2 cellular contexts compared by ENCODE assay signal in the genomic region with DNA sequence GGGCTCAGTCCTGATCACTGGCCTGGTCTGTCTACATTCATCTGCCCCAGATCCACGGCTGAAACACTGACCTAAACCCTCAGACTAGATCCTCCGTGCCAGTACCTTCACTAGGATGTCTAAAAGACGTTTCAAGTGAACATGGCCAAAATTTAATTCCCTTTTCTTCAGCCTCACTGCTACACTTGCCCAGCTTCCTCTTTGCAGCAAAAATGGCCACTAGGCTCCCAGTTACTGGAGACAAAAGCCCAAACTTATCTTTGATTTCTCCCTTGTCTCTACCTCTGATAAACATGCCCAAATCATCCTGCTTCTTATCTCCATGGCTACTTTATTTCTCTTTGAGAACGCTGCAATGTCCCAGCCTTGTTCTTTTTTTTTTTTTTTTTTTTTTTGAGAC.
TF ChIP-seq lines count a peak whose summit lies in the region.

No MANE protein-coding gene starts in this region.

TF ChIP-seq in GM12891, 5 proteins besides CTCF, POLR2A, EP300 and RAD21:
- TF ChIP-seq POU2F2 (IDR thresholded peaks at IDR 0.05; ENCODE audit: low read depth, low read length), result no peak
- TF ChIP-seq TAF1 (IDR thresholded peaks at IDR 0.05; ENCODE audit: low read depth, low read length), result no peak
- peak; percentile 42 for TF ChIP-seq SPI1 (IDR thresholded peaks at IDR 0.05; ENCODE audit: low read depth, low read length)
TF ChIP-seq in GM12891: peak in this region for 1.

TF ChIP-seq in H1, 55 proteins besides CTCF, POLR2A, EP300 and RAD21:
- TF ChIP-seq SRF (IDR thresholded peaks at IDR 0.05; ENCODE audit: low read depth, low read length), result no peak
- TF ChIP-seq CBX8 (IDR thresholded peaks at IDR 0.05; ENCODE audit: borderline replicate concordance, low read depth, low read length), result no peak
- TF ChIP-seq EZH2 (IDR thresholded peaks at IDR 0.05; ENCODE audit: low read depth, low read length, severe bottlenecking), result no peak
- TF ChIP-seq TCF12 (IDR thresholded peaks at IDR 0.05; ENCODE audit: low read depth, low read length), result no peak
- no peak for TF ChIP-seq JUN (IDR thresholded peaks at IDR 0.05; ENCODE audit: low read depth, low read length)
- TF ChIP-seq TEAD4 (IDR thresholded peaks at IDR 0.05; ENCODE audit: low read depth, low read length), result no peak
TF ChIP-seq in H1: peak in this region for 0.
